In the genomic region with DNA sequence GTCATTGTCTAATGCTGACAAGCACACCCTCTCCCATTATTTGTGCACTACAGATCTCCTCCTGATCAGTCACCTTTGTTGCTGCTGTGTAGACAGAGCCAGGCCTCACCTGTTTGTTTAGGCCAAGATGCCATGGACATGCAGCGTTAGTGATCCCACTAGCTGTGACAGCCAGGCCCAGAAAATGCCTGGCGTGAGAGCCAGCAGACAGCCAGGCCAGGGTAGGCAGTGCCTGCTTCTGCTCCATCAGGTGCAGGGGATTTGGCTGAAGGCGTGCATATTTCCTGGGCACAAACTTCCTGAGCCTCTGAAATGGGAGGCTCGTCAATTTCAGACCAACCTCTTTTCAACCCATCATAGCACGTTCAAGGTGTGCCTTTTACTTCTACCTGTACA, we compare ENCODE assay signal across 15 cellular contexts. TPM values are rescaled to one million over a fixed set of nuclear protein-coding genes. Genes with fewer than 3 reads are reported as not detected.
DNase-seq lines count a peak whose midpoint lies in the region; ATAC-seq and TF ChIP-seq lines count a peak whose summit lies in the region.
"Had no signal": no experiment of that assay in that cellular context is flagged by ENCODE, and none has a peak within 500 bp of the region (broad histone marks: within the 10 kb centered on the region; RNA-seq: fewer than 3 reads in every experiment).

No MANE protein-coding gene starts in this region.

- H3K36me3 Mint-ChIP-seq in memory B cell = peaks cover 7% of the 10 kb centered on the region
- H3K36me3 Mint-ChIP-seq in type B pancreatic cell = peaks cover 20% of the 10 kb centered on the region

- H3K4me1 ChIP-seq in cardiac muscle cell (ENCODE audit: low read depth) = peaks cover 43% of the 10 kb centered on the region
- peaks cover 0 to 51% (median 28%) of the 10 kb centered on the region in 9 donors for H3K4me1 ChIP-seq in heart right ventricle
- peaks cover 28% of the 10 kb centered on the region for H3K4me1 ChIP-seq in RWPE2 (ENCODE audit: insufficient read depth, poor library complexity, severe bottlenecking)

- H3K27ac Mint-ChIP-seq in memory B cell (peak overlapping the region; percentile 97), type B pancreatic cell (peak overlapping the region; percentile 66)

- no peaks in the 10 kb centered on the region for H3K9me3 ChIP-seq in cardiac muscle cell (ENCODE audit: low read depth)
- H3K9me3 ChIP-seq in heart right ventricle = peaks cover 0 to under 1% (median 0%) of the 10 kb centered on the region in 11 donors
- H3K9me3 ChIP-seq in RWPE2 (ENCODE audit: severe bottlenecking) = no peaks in the 10 kb centered on the region
- H3K9me3 ChIP-seq: SJSA1 had no signal

- in situ Hi-C loops in GM13976 (cut with MboI; ENCODE audit: low sequenced_read_pairs, unreplicated experiment) = no loop called here

- H3K27me3 Mint-ChIP-seq in memory B cell = no peaks in the 10 kb centered on the region
- H3K27me3 Mint-ChIP-seq in type B pancreatic cell = no peaks in the 10 kb centered on the region
- H3K27me3 Mint-ChIP-seq: brain had no signal

- no peaks in the 10 kb centered on the region for H3K9me3 Mint-ChIP-seq in memory B cell
- no peaks in the 10 kb centered on the region for H3K9me3 Mint-ChIP-seq in type B pancreatic cell
- H3K9me3 Mint-ChIP-seq: brain had no signal

- H3K4me1 Mint-ChIP-seq in memory B cell = peaks cover 32% of the 10 kb centered on the region
- H3K4me1 Mint-ChIP-seq in type B pancreatic cell (ENCODE audit: unreplicated experiment) = peaks cover 22% of the 10 kb centered on the region

- H3K27me3 ChIP-seq in cardiac muscle cell (no peaks in the 10 kb centered on the region), heart right ventricle (no peaks in the 10 kb centered on the region), RWPE2 (ENCODE audit: insufficient read depth, poor library complexity, severe bottlenecking) (no peaks in the 10 kb centered on the region)
- H3K27me3 ChIP-seq: SJSA1 had no signal

- H3K36me3 ChIP-seq in cardiac muscle cell (no peaks in the 10 kb centered on the region), heart right ventricle (peaks cover 0 to 39% (median 0%) of the 10 kb centered on the region in 9 donors), RWPE2 (ENCODE audit: low read depth) (peaks cover 60% of the 10 kb centered on the region)

- H3K4me3 Mint-ChIP-seq in memory B cell (peak overlapping the region; percentile 78), type B pancreatic cell (no peak overlapping the region)
- H3K4me3 Mint-ChIP-seq: brain had no signal

- DNase-seq in cardiac muscle cell (ENCODE audit: low read depth in 1 of 2, low spot score in 1 of 2) (no peak), heart right ventricle (no peak), RWPE2 (ENCODE audit: low spot score) (peak; percentile 61), memory B cell (ENCODE audit: low spot score in 2 of 2) (no peak), type B pancreatic cell (ENCODE audit: extremely low spot score, unreplicated experiment) (no peak), NCI-H2107 (lab: John Stamatoyannopoulos, UW) (no peak), GM13976 (ENCODE audit: low spot score) (no peak), amniotic stem cell (lab: John Stamatoyannopoulos, UW) (no peak)
- DNase-seq: occipital lobe; stimulated activated CD4-positive, alpha-beta T cell treated with anti-CD3 and anti-CD28 coated beads, Interleukin-2, amount 100 ng/mL, for 48 hours had no signal

- intact Hi-C loops in heart right ventricle (cut with DNase I) = no loop called here

- WGBS in heart right ventricle, 2 donors = 96% methylated on average over 5 of the region's 5 CpGs

- no peak for TF ChIP-seq CTCF in cardiac muscle cell (IDR thresholded peaks at IDR 0.05; ENCODE audit: low read depth, low read length)
- no peak for TF ChIP-seq CTCF in heart right ventricle (IDR thresholded peaks at IDR 0.05)
- no peak for TF ChIP-seq CTCF in RWPE2 (IDR thresholded peaks at IDR 0.05; ENCODE audit: poor library complexity, severe bottlenecking)
- TF ChIP-seq CTCF in type B pancreatic cell (conservative IDR thresholded peaks at IDR 0.05) = no peak
- TF ChIP-seq CTCF in GM13976 (IDR thresholded peaks at IDR 0.05; ENCODE audit: borderline replicate concordance, control extremely low read depth, extremely low read depth, insufficient read depth, missing control alignments) = no peak

- H3K27ac ChIP-seq in cardiac muscle cell (peak overlapping the region; percentile 93), heart right ventricle (no peak overlapping the region), RWPE2 (ENCODE audit: poor library complexity, severe bottlenecking) (no peak overlapping the region)
- H3K27ac ChIP-seq: SJSA1 had no signal

- no peak overlapping the region for H3K4me3 ChIP-seq in cardiac muscle cell
- no peak overlapping the region for H3K4me3 ChIP-seq in heart right ventricle
- H3K4me3 ChIP-seq in RWPE2 (ENCODE audit: severe bottlenecking) = no peak overlapping the region
- H3K4me3 ChIP-seq: SJSA1 had no signal

- ATAC-seq in heart right ventricle (no peak), RWPE2 (ENCODE audit: low read depth) (no peak), memory B cell (ENCODE audit: low read depth) (no peak)

RNA-seq across cellular contexts. Expression of a gene that starts 27.3 kb away (rescaled TPM):
- total RNA-seq in cardiac muscle cell (27.7 and 34.7 TPM in 2 replicates), heart right ventricle (10 to 100 TPM; 17.8 to 24.9 (median 20.4) TPM), type B pancreatic cell (ENCODE audit: low replicate concordance) (35.5 and 40.4 TPM in 2 replicates)
- polyA plus RNA-seq in cardiac muscle cell (111 and 115 TPM in 2 replicates), heart right ventricle (10 to 100 TPM; 18.4 to 52.3 TPM)

RNA-seq across cellular contexts. Expression of a gene that starts 29.2 kb away (rescaled TPM):
- total RNA-seq in cardiac muscle cell (26.5 and 34.3 TPM in 2 replicates), heart right ventricle (10 to 100 TPM in 1 of 10 donors, 1 to 10 TPM in 9; 1.9 to 10.8 (median 3.6) TPM), type B pancreatic cell (ENCODE audit: low replicate concordance) (56.0 and 70.3 TPM in 2 replicates)
- polyA plus RNA-seq in cardiac muscle cell (26.2 and 34.7 TPM in 2 replicates), heart right ventricle (1 to 10 TPM; 4.7 to 5.2 TPM)

RNA-seq across cellular contexts. Expression of a gene that starts 55.2 kb away (rescaled TPM):
- 0.63 and 1.1 TPM in 2 replicates for total RNA-seq in cardiac muscle cell
- 0.34 TPM in 1 of 2 replicates, not detected in the other for polyA plus RNA-seq in cardiac muscle cell
- total RNA-seq in heart right ventricle = 1 to 10 TPM in 1 of 10 donors, under 1 TPM in 1, not detected in 8; 0.85 to 2.5 TPM
- polyA plus RNA-seq in heart right ventricle = 1 to 10 TPM in 1 of 2 donors, not detected in 1; 1.8 TPM
- total RNA-seq in type B pancreatic cell (ENCODE audit: low replicate concordance) = 0.77 and 3.9 TPM in 2 replicates
- total RNA-seq: fibroblast of lung, NCI-H460, occipital lobe, SJSA1, subcutaneous adipose tissue had no signal
- polyA plus RNA-seq: fibroblast of lung had no signal
